Comparison of ENCODE assay signal across 17 cellular contexts in the genomic region with DNA sequence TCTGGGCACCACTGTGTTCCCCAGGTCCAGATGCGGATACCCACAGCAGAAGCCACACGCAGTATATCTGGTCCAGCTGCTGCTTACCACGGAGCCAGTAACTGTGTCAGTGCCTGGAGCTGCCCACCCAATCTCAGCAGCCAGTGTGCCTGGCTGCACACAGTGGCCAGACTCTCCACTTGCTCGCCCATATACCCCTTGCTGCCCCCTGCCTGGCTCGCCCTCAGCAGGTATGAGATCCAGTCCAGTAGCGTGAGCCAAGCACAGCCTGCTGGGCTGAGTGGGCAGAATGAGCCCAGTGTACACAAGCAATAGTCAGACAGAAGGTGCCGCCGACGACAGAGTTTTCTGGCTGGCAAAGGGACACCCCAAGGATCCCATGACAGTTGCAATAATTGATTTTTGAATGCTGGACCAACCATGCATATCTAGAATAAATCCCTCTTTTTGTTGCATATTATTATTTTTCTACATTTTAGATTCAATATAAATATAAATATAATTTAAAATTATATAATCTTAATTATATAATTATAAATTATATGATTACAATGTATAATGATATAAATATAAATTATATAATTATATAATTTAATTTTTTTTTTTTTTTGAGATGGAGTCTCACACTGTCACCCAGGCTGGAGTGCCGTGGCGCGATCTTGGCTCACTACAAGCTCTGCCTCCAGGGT.
"Had no signal": no experiment of that assay in that cellular context is flagged by ENCODE, and none has a peak within 500 bp of the region (broad histone marks: within the 10 kb centered on the region; RNA-seq: fewer than 3 reads in every experiment).

No MANE protein-coding gene starts in this region.

- ATAC-seq: effector memory CD8-positive, alpha-beta T cell; gastrocnemius medialis; left colon; naive thymus-derived CD4-positive, alpha-beta T cell; psoas muscle had no signal

- H3K4me1 Mint-ChIP-seq: naive thymus-derived CD4-positive, alpha-beta T cell had no signal

- H3K4me1 ChIP-seq: esophagus muscularis mucosa, psoas muscle, spleen had no signal

- H3K27me3 Mint-ChIP-seq: dendritic cell treated with granulocyte-macrophage colony-stimulating factor and Interleukin-4, amounts not matched to agents 40 ng/mL and 50 ng/mL, for 4 days; effector memory CD8-positive, alpha-beta T cell; naive thymus-derived CD4-positive, alpha-beta T cell had no signal

- H3K27ac ChIP-seq: epithelial cell of prostate, esophagus muscularis mucosa, gastrocnemius medialis, neutrophil, psoas muscle, spleen had no signal

- H3K27ac Mint-ChIP-seq: dendritic cell treated with granulocyte-macrophage colony-stimulating factor and Interleukin-4, amounts not matched to agents 40 ng/mL and 50 ng/mL, for 4 days; effector memory CD8-positive, alpha-beta T cell; naive thymus-derived CD4-positive, alpha-beta T cell; nephron progenitor cell had no signal

- DNase-seq: effector memory CD8-positive, alpha-beta T cell; gastrocnemius medialis; left colon; naive thymus-derived CD4-positive, alpha-beta T cell; nephron progenitor cell; psoas muscle; retina; spleen; stimulated activated CD4-positive, alpha-beta T cell treated with anti-CD3 and anti-CD28 coated beads, Interleukin-15, amount 100 ng/mL, for 24 hours; stimulated activated CD4-positive, alpha-beta T cell treated with anti-CD3 and anti-CD28 coated beads, Interleukin-1b, Interleukin-23, amount 100 ng/mL, for 48 hours; stimulated activated CD4-positive, alpha-beta T cell treated with anti-CD3 and anti-CD28 coated beads, Interleukin-4, amount 100 ng/mL, for 4 hours; stimulated activated naive CD4-positive, alpha-beta T cell treated with Interleukin-2 at 50 U/mL for 16 hours; trophoblast cell had no signal

- H3K4me3 Mint-ChIP-seq: dendritic cell treated with granulocyte-macrophage colony-stimulating factor and Interleukin-4, amounts not matched to agents 40 ng/mL and 50 ng/mL, for 4 days; effector memory CD8-positive, alpha-beta T cell; naive thymus-derived CD4-positive, alpha-beta T cell; nephron progenitor cell had no signal

- H3K27me3 ChIP-seq: esophagus muscularis mucosa, gastrocnemius medialis, neutrophil, spleen had no signal

- H3K9me3 ChIP-seq: esophagus muscularis mucosa, gastrocnemius medialis, neutrophil, psoas muscle had no signal

- H3K9me3 Mint-ChIP-seq: dendritic cell treated with granulocyte-macrophage colony-stimulating factor and Interleukin-4, amounts not matched to agents 40 ng/mL and 50 ng/mL, for 4 days; nephron progenitor cell had no signal

- H3K36me3 ChIP-seq: esophagus muscularis mucosa, gastrocnemius medialis, neutrophil, spleen had no signal

- H3K36me3 Mint-ChIP-seq: naive thymus-derived CD4-positive, alpha-beta T cell had no signal

- H3K4me3 ChIP-seq: esophagus muscularis mucosa, gastrocnemius medialis, psoas muscle, spleen had no signal
